ENCODE assay signal across 28 cellular contexts in genomic region chr10:100662067-100662466, GRCh38.
"Had no signal": no experiment of that assay in that cellular context is flagged by ENCODE, and none has a peak within 500 bp of the region (broad histone marks: within the 10 kb centered on the region; RNA-seq: fewer than 3 reads in every experiment).

No MANE protein-coding gene starts in this region.

- H3K4me3 ChIP-seq: breast epithelium, esophagus muscularis mucosa, heart left ventricle, left ventricle myocardium inferior, lung, mucosa of descending colon, right lobe of liver, thoracic aorta had no signal

- H3K27ac ChIP-seq: breast epithelium, esophagus muscularis mucosa, foreskin keratinocyte, heart left ventricle, left ventricle myocardium inferior, parathyroid adenoma, right lobe of liver, thoracic aorta had no signal

- H3K4me1 ChIP-seq: breast epithelium, foreskin keratinocyte, left ventricle myocardium inferior, parathyroid adenoma, right lobe of liver had no signal

- H3K9me3 ChIP-seq: breast epithelium, esophagus muscularis mucosa, heart left ventricle, left ventricle myocardium inferior, mucosa of descending colon, right lobe of liver, thoracic aorta had no signal

- H3K36me3 ChIP-seq: breast epithelium, esophagus muscularis mucosa, heart left ventricle, left ventricle myocardium inferior, right lobe of liver, thoracic aorta had no signal

- DNase-seq: activated CD4-positive, alpha-beta T cell treated with anti-CD3 and anti-CD28 coated beads for 36 hours; activated CD4-positive, CD25-positive, alpha-beta regulatory T cell; activated CD8-positive, alpha-beta memory T cell treated with anti-CD3 and anti-CD28 coated beads, Interleukin-2, amount 10 ng/mL, durations not matched to agents 7 days and 5 days; activated CD8-positive, alpha-beta T cell treated with anti-CD3 and anti-CD28 coated beads, Interleukin-2, amount 10 ng/mL, durations not matched to agents 7 days and 5 days; activated naive CD8-positive, alpha-beta T cell treated with anti-CD3 and anti-CD28 coated beads, Interleukin-2, amount 50 U/mL, for 24 hours; activated T-cell treated with anti-CD3 and anti-CD28 coated beads, Interleukin-2, amount 50 U/mL, for 48 hours; amygdala; central memory CD4-positive, alpha-beta T cell; endodermal cell; foreskin keratinocyte; heart left ventricle; hypothalamus; immature natural killer cell; kidney; left ventricle myocardium inferior; mesendoderm; mucosa of descending colon; occipital lobe; right lobe of liver; stimulated activated CD4-positive, alpha-beta T cell treated with anti-CD3 and anti-CD28 coated beads, Interleukin-12 subunit alpha, Interleukin-12 subunit beta, amount 100 ng/mL, for 4 hours; stimulated activated CD4-positive, alpha-beta T cell treated with anti-CD3 and anti-CD28 coated beads, Interleukin-4, amount 100 ng/mL, for 1 hour; stimulated activated naive CD8-positive, alpha-beta T cell treated with anti-CD3 and anti-CD28 coated beads, Interleukin-15, Interleukin-2, amounts not matched to agents 100 U/mL and 50 U/mL, for 24 hours; trophoblast cell had no signal
